33 cellular contexts compared by ENCODE assay signal in the genomic region with DNA sequence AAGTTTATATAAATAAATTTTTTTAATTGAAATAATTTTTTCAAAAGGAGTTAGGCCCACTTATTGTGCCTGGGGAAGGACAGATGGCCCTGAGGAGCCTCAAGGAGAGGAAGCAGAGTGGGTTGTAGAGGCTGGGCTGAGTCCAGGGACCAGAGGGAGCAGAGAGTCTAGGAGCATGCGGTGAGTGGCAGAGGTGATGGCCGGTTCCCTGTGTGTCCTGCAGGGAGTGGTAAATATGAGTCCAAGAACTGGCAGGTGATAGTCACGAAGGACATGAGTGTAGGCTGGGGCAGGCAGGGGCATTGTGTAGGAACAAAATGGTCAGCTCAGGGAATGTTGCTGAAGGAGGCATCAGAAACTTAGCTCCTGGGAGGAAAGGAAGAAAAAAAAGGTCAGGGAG. TPM values are rescaled to one million over a fixed set of nuclear protein-coding genes. Genes with fewer than 3 reads are reported as not detected.
"Had no signal": no experiment of that assay in that cellular context is flagged by ENCODE, and none has a peak within 500 bp of the region (broad histone marks: within the 10 kb centered on the region; RNA-seq: fewer than 3 reads in every experiment).

No MANE protein-coding gene starts in this region.

- H3K27me3 Mint-ChIP-seq: stimulated activated naive CD8-positive, alpha-beta T cell treated with anti-CD3 and anti-CD28 coated beads, Interleukin-15, amount 100 ng/mL, for 72 hours had no signal

- H3K4me1 ChIP-seq: foreskin keratinocyte, gastroesophageal sphincter, left lung, psoas muscle, sigmoid colon, suprapubic skin, uterus had no signal

- H3K4me1 Mint-ChIP-seq: stimulated activated naive CD8-positive, alpha-beta T cell treated with anti-CD3 and anti-CD28 coated beads, Interleukin-15, amount 100 ng/mL, for 72 hours had no signal

- DNase-seq: cerebellar nuclear complex; cortex of kidney; effector CD4-positive, alpha-beta T cell; foreskin keratinocyte; heart left ventricle; kidney; left cardiac atrium; mesenchymal stem cell; midbrain; naive thymus-derived CD4-positive, alpha-beta T cell; nucleus accumbens; ovary; psoas muscle; right cardiac atrium; sigmoid colon; stimulated activated CD4-positive, alpha-beta T cell treated with anti-CD3 and anti-CD28 coated beads, Interleukin-4, amount 100 ng/mL, for 4 hours; stimulated activated naive CD4-positive, alpha-beta T cell; stimulated activated naive CD8-positive, alpha-beta T cell treated with anti-CD3 and anti-CD28 coated beads, Interleukin-15, amount 100 ng/mL, for 72 hours; uterus had no signal

- H3K79me2 ChIP-seq: hepatocyte had no signal

- H3K4me2 ChIP-seq: hepatocyte had no signal

- ATAC-seq: esophagus mucosa; foreskin keratinocyte; gastroesophageal sphincter; heart left ventricle; left cardiac atrium; left lung; naive thymus-derived CD4-positive, alpha-beta T cell; psoas muscle; right cardiac atrium; stimulated activated naive CD8-positive, alpha-beta T cell treated with anti-CD3 and anti-CD28 coated beads, Interleukin-15, amount 100 ng/mL, for 72 hours had no signal

- H3K4me3 Mint-ChIP-seq: naive thymus-derived CD4-positive, alpha-beta T cell; nephron; stimulated activated naive CD8-positive, alpha-beta T cell treated with anti-CD3 and anti-CD28 coated beads, Interleukin-15, amount 100 ng/mL, for 72 hours; type B pancreatic cell had no signal

- H3K9me3 ChIP-seq: left lung, ovary, psoas muscle, sigmoid colon, suprapubic skin, uterus had no signal

- H2AFZ ChIP-seq: hepatocyte had no signal

- H3K36me3 ChIP-seq: gastroesophageal sphincter, heart left ventricle, left lung, ovary, sigmoid colon, suprapubic skin, uterus had no signal

- H3K27me3 ChIP-seq: foreskin keratinocyte, ovary, uterus had no signal

- H3K27ac Mint-ChIP-seq: naive thymus-derived CD4-positive, alpha-beta T cell; nephron; type B pancreatic cell had no signal

- H3K27ac ChIP-seq: epithelial cell of prostate, foreskin keratinocyte, gastroesophageal sphincter, heart left ventricle, hepatocyte, left lung, ovary, psoas muscle, sigmoid colon, suprapubic skin, uterus had no signal

- H3K4me3 ChIP-seq: gastroesophageal sphincter, heart left ventricle, hepatocyte, left lung, ovary, psoas muscle, sigmoid colon, suprapubic skin, uterus had no signal

- H3K36me3 Mint-ChIP-seq: type B pancreatic cell had no signal

RNA-seq across cellular contexts. Expression of a gene that starts 8.3 kb away (rescaled TPM):
- total RNA-seq: fibroblast of lung, renal cortical epithelial cell had no signal
- polyA plus RNA-seq: fibroblast of lung; naive thymus-derived CD4-positive, alpha-beta T cell had no signal

RNA-seq across cellular contexts. Expression of a gene that starts 43.1 kb away (rescaled TPM):
- total RNA-seq: dermis microvascular lymphatic vessel endothelial cell; esophagus mucosa; fibroblast of lung; foreskin keratinocyte; gastroesophageal sphincter; kidney; lower leg skin; lung microvascular endothelial cell; naive thymus-derived CD4-positive, alpha-beta T cell; psoas muscle; renal cortical epithelial cell; skeletal muscle tissue; suprapubic skin; uterus had no signal
- polyA plus RNA-seq: fibroblast of lung; foreskin keratinocyte; naive thymus-derived CD4-positive, alpha-beta T cell; ovary had no signal
